ENCODE assay signal across 23 cellular contexts in the genomic region with DNA sequence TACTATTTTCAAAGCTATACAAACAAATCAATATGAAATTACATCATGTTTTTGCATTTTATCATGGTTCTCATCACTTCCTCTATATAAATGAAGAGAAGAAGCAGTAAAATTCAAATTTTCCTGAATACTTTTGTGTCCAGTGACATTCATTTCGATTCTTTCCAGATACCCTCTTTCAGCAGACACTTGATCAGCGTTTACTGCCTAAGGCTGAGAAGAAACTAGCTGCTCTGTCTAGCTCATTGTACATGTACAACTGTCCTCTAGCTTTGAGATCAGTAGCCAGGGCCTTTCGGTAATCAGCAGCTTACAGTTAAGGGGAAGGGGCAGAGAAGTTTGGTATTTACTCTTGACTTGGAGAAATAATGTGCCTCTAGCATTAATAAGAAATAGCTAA. TPM values are rescaled to one million over a fixed set of nuclear protein-coding genes. Genes with fewer than 3 reads are reported as not detected.
DNase-seq lines count a peak whose midpoint lies in the region; ATAC-seq, FAIRE-seq and TF ChIP-seq lines count a peak whose summit lies in the region.
"Had no signal": no experiment of that assay in that cellular context is flagged by ENCODE, and none has a peak within 500 bp of the region (broad histone marks: within the 10 kb centered on the region; RNA-seq: fewer than 3 reads in every experiment).

No MANE protein-coding gene starts in this region.

- TF ChIP-seq CTCF in GM23338 (conservative IDR thresholded peaks at IDR 0.05; ENCODE audit: low read depth in 2 of 2) (no peak), GM10248 (IDR thresholded peaks at IDR 0.05; ENCODE audit: control extremely low read depth, extremely low read depth, low read depth, missing control alignments) (no peak)

- H2AFZ ChIP-seq in GM23338 = no peak overlapping the region

- peak; percentile 6 for FAIRE-seq in G401.6 (lab: Jason Lieb, UNC)
- FAIRE-seq: HepG2 had no signal

- H3K4me1 Mint-ChIP-seq in GM23338 (peaks cover 35% of the 10 kb centered on the region), T-helper 17 cell (peaks cover 23% of the 10 kb centered on the region)
- peaks cover 24% of the 10 kb centered on the region for H3K4me1 Mint-ChIP-seq in stimulated activated effector memory CD8-positive, alpha-beta T cell treated with anti-CD3 and anti-CD28 coated beads, Interleukin-12 subunit alpha, Interleukin-12 subunit beta, amount 100 ng/mL, for 72 hours

- H3K9me3 ChIP-seq in T-helper 17 cell (ENCODE audit: control insufficient read depth, low read length, poor library complexity, severe bottlenecking) = no peaks in the 10 kb centered on the region
- H3K9me3 ChIP-seq: SJSA1 had no signal

- H3K4me2 ChIP-seq in GM23338 = peak overlapping the region; percentile 12; the same call in 1 of the 2 replicates

- H3K27me3 ChIP-seq in GM23338 (ENCODE audit: insufficient read depth) = no peaks in the 10 kb centered on the region
- H3K27me3 ChIP-seq: SJSA1 had no signal

- DNase-seq in GM23338 (ENCODE audit: low spot score) (no peak), T-helper 17 cell (no peak), hypothalamus (lab: John Stamatoyannopoulos, UW) (no peak), nucleus accumbens (lab: John Stamatoyannopoulos, UW) (no peak), GM10248 (ENCODE audit: extremely low spot score) (no peak)
- no peak for DNase-seq in stimulated activated effector memory CD8-positive, alpha-beta T cell treated with anti-CD3 and anti-CD28 coated beads, Interleukin-12 subunit alpha, Interleukin-12 subunit beta, amount 100 ng/mL, for 72 hours (ENCODE audit: low spot score in 2 of 2)
- DNase-seq: ACHN; CD8-positive, alpha-beta memory T cell; GDM1; GOT3; KG1; NCI-H1105; NCI-H146; NCI-H2029; NCI-H226; NCI-H524 had no signal

- peaks cover 5% of the 10 kb centered on the region for H3K36me3 Mint-ChIP-seq in GM23338 (ENCODE audit: low read depth)
- peaks cover 3% of the 10 kb centered on the region for H3K36me3 Mint-ChIP-seq in T-helper 17 cell (ENCODE audit: low read depth)
- peaks cover 41% of the 10 kb centered on the region for H3K36me3 Mint-ChIP-seq in stimulated activated effector memory CD8-positive, alpha-beta T cell treated with anti-CD3 and anti-CD28 coated beads, Interleukin-12 subunit alpha, Interleukin-12 subunit beta, amount 100 ng/mL, for 72 hours

- H3F3A ChIP-seq in GM23338 (replicated peaks; ENCODE audit: low read depth) = no peaks in the 10 kb centered on the region

- H3K27ac ChIP-seq in GM23338 (ENCODE audit: low read depth) = no peak overlapping the region
- H3K27ac ChIP-seq: C4-2B, HL-60, SJSA1 had no signal

- no peaks in the 10 kb centered on the region for H3K27me3 Mint-ChIP-seq in GM23338 (ENCODE audit: insufficient read depth, low read depth, poor library complexity)
- no peaks in the 10 kb centered on the region for H3K27me3 Mint-ChIP-seq in T-helper 17 cell
- H3K27me3 Mint-ChIP-seq: CD8-positive, alpha-beta memory T cell had no signal

- ATAC-seq in GM23338 (no peak), T-helper 17 cell (no peak)
- ATAC-seq in stimulated activated effector memory CD8-positive, alpha-beta T cell treated with anti-CD3 and anti-CD28 coated beads, Interleukin-12 subunit alpha, Interleukin-12 subunit beta, amount 100 ng/mL, for 72 hours = no peak
- ATAC-seq: HCT116, HepG2, Right ventricle myocardium inferior had no signal

- peaks cover 40% of the 10 kb centered on the region for H3K4me1 ChIP-seq in GM23338 (ENCODE audit: insufficient read depth)

- POLR2A ChIA-PET in GM10248 (lab: Yijun Ruan, JAX) = no interaction called here

- CTCF ChIA-PET in GM10248 (lab: Yijun Ruan, JAX) = interaction anchor here (0.9 to 2.0 kb wide), 3 partner anchors 26 to 146 kb away, joined by 3 to 6 read pairs (median 4); no protein-coding TSS in a partner anchor

- H3K4me3 Mint-ChIP-seq in GM23338 = no peak overlapping the region
- H3K4me3 Mint-ChIP-seq in T-helper 17 cell = no peak overlapping the region
- no peak overlapping the region for H3K4me3 Mint-ChIP-seq in stimulated activated effector memory CD8-positive, alpha-beta T cell treated with anti-CD3 and anti-CD28 coated beads, Interleukin-12 subunit alpha, Interleukin-12 subunit beta, amount 100 ng/mL, for 72 hours
- H3K4me3 Mint-ChIP-seq: CD8-positive, alpha-beta memory T cell had no signal

- no peaks in the 10 kb centered on the region for H3K36me3 ChIP-seq in GM23338 (ENCODE audit: insufficient read depth)

- H4K20me1 ChIP-seq in GM23338 (replicated peaks; ENCODE audit: insufficient read depth) = no peaks in the 10 kb centered on the region

- no peak overlapping the region for H3K4me3 ChIP-seq in GM23338
- H3K4me3 ChIP-seq: SJSA1 had no signal

- H3K9me2 ChIP-seq in GM23338 (ENCODE audit: insufficient read depth) = no peaks in the 10 kb centered on the region

- H3K9me3 Mint-ChIP-seq in GM23338 = no peaks in the 10 kb centered on the region
- H3K9me3 Mint-ChIP-seq in stimulated activated effector memory CD8-positive, alpha-beta T cell treated with anti-CD3 and anti-CD28 coated beads, Interleukin-12 subunit alpha, Interleukin-12 subunit beta, amount 100 ng/mL, for 72 hours = no peaks in the 10 kb centered on the region
- H3K9me3 Mint-ChIP-seq: CD8-positive, alpha-beta memory T cell had no signal

- peak overlapping the region; percentile 15; the same call in 1 of the 2 replicates for H3K27ac Mint-ChIP-seq in GM23338
- H3K27ac Mint-ChIP-seq in T-helper 17 cell = peak overlapping the region; percentile 34
- H3K27ac Mint-ChIP-seq in stimulated activated effector memory CD8-positive, alpha-beta T cell treated with anti-CD3 and anti-CD28 coated beads, Interleukin-12 subunit alpha, Interleukin-12 subunit beta, amount 100 ng/mL, for 72 hours = peak overlapping the region; percentile 4

- peaks cover 16% of the 10 kb centered on the region for H3K79me2 ChIP-seq in GM23338 (replicated peaks; ENCODE audit: insufficient read depth)

TF ChIP-seq in GM23338, 12 proteins besides CTCF, POLR2A, EP300 and RAD21 (continues in another document):
- TF ChIP-seq, protein P1, sequence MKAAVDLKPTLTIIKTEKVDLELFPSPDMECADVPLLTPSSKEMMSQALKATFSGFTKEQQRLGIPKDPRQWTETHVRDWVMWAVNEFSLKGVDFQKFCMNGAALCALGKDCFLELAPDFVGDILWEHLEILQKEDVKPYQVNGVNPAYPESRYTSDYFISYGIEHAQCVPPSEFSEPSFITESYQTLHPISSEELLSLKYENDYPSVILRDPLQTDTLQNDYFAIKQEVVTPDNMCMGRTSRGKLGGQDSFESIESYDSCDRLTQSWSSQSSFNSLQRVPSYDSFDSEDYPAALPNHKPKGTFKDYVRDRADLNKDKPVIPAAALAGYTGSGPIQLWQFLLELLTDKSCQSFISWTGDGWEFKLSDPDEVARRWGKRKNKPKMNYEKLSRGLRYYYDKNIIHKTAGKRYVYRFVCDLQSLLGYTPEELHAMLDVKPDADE (IDR thresholded peaks at IDR 0.05) = no peak
- no peak for TF ChIP-seq STAT1 (IDR thresholded peaks at IDR 0.05; ENCODE audit: unreplicated experiment)

RNA-seq across cellular contexts. Expression of a gene that starts 4.8 kb away (rescaled TPM):
- 11.0 and 22.5 TPM in 2 replicates for total RNA-seq in GM23338 (2014; rRNA removed; shearing (Covaris generic))
- 18.0 and 19.0 TPM in 2 replicates for polyA plus RNA-seq in GM23338 (2016; fragmentation: Nextera tagmentation; extraction: Ambion mirVana)
- 10 to 100 TPM; 15.3 to 19.8 TPM for total RNA-seq in T-helper 17 cell
